In genomic region chr15:62796296-62796695, GRCh38 we compare ENCODE assay signal across 19 cellular contexts.
A peak's percentile ranks its signal among the peaks of the same experiment; 100 is the strongest.
DNase-seq lines count a peak whose midpoint lies in the region; ATAC-seq and TF ChIP-seq lines count a peak whose summit lies in the region.
"Had no signal": no experiment of that assay in that cellular context is flagged by ENCODE, and none has a peak within 500 bp of the region (broad histone marks: within the 10 kb centered on the region; RNA-seq: fewer than 3 reads in every experiment).

No MANE protein-coding gene starts in this region.

- H3K27me3 ChIP-seq in GM23338 (ENCODE audit: insufficient read depth) (no peaks in the 10 kb centered on the region), SJCRH30 (no peaks in the 10 kb centered on the region), neural progenitor cell (no peaks in the 10 kb centered on the region)

- no peak overlapping the region for H3K27ac ChIP-seq in GM23338 (ENCODE audit: low read depth)
- peak overlapping the region; percentile 84 for H3K27ac ChIP-seq in SJCRH30
- no peak overlapping the region for H3K27ac ChIP-seq in neural progenitor cell
- H3K27ac ChIP-seq: GM23248 had no signal

- H3K9me3 ChIP-seq in SJCRH30 (replicated peaks) (no peaks in the 10 kb centered on the region), neural progenitor cell (ENCODE audit: low read depth) (no peaks in the 10 kb centered on the region)
- H3K9me3 ChIP-seq: HAP-1 had no signal

- H3K9me3 Mint-ChIP-seq in GM23338 (no peaks in the 10 kb centered on the region), neural progenitor cell (no peaks in the 10 kb centered on the region)
- H3K9me3 Mint-ChIP-seq in stimulated activated effector memory CD8-positive, alpha-beta T cell treated with anti-CD3 and anti-CD28 coated beads, Interleukin-12 subunit alpha, Interleukin-12 subunit beta, amount 100 ng/mL, for 72 hours, result no peaks in the 10 kb centered on the region
- H3K9me3 Mint-ChIP-seq: CD4-positive, alpha-beta memory T cell; HFFc6 had no signal

- H3K36me3 Mint-ChIP-seq in GM23338 (ENCODE audit: low read depth), result no peaks in the 10 kb centered on the region; the same call in 2 of the 3 replicates
- H3K36me3 Mint-ChIP-seq in neural progenitor cell, result peaks cover 3% of the 10 kb centered on the region
- no peaks in the 10 kb centered on the region for H3K36me3 Mint-ChIP-seq in stimulated activated effector memory CD8-positive, alpha-beta T cell treated with anti-CD3 and anti-CD28 coated beads, Interleukin-12 subunit alpha, Interleukin-12 subunit beta, amount 100 ng/mL, for 72 hours
- H3K36me3 Mint-ChIP-seq: CD4-positive, alpha-beta memory T cell had no signal

- H3K4me1 Mint-ChIP-seq in GM23338, result peaks cover 21% of the 10 kb centered on the region
- peaks cover 55% of the 10 kb centered on the region for H3K4me1 Mint-ChIP-seq in neural progenitor cell
- no peaks in the 10 kb centered on the region for H3K4me1 Mint-ChIP-seq in stimulated activated effector memory CD8-positive, alpha-beta T cell treated with anti-CD3 and anti-CD28 coated beads, Interleukin-12 subunit alpha, Interleukin-12 subunit beta, amount 100 ng/mL, for 72 hours
- H3K4me1 Mint-ChIP-seq: CD4-positive, alpha-beta memory T cell had no signal

- no peaks in the 10 kb centered on the region for H4K20me1 ChIP-seq in GM23338 (replicated peaks; ENCODE audit: insufficient read depth)
- H4K20me1 ChIP-seq in neural progenitor cell (ENCODE audit: low read depth), result no peaks in the 10 kb centered on the region

- TF ChIP-seq CTCF in GM23338 (conservative IDR thresholded peaks at IDR 0.05; ENCODE audit: low read depth in 2 of 2), result no peak
- no peak for TF ChIP-seq CTCF in neural progenitor cell (IDR thresholded peaks at IDR 0.05)

- no peak for DNase-seq in GM23338 (ENCODE audit: low spot score)
- DNase-seq in SJCRH30, result peak; percentile 65 to 73
- no peak for DNase-seq in neural progenitor cell (ENCODE audit: low spot score)
- DNase-seq in stimulated activated effector memory CD8-positive, alpha-beta T cell treated with anti-CD3 and anti-CD28 coated beads, Interleukin-12 subunit alpha, Interleukin-12 subunit beta, amount 100 ng/mL, for 72 hours (ENCODE audit: low spot score in 2 of 2), result no peak
- DNase-seq in SKM-1 (lab: John Stamatoyannopoulos, UW; ENCODE audit: unreplicated experiment), result no peak
- no peak for DNase-seq in SIG-M5 treated with dmso at 0.1 percent for 504 hours (lab: John Stamatoyannopoulos, UW; ENCODE audit: unreplicated experiment)
- no peak for DNase-seq in iPS-NIHi11 (ENCODE audit: low spot score)
- DNase-seq in DMS53 (lab: John Stamatoyannopoulos, UW), result no peak
- DNase-seq: C1 segment of cervical spinal cord; CD4-positive, alpha-beta memory T cell; COR-L47; DMS153; DMS79; EL; GDM1; GM23248; HFFc6 had no signal

- H3K79me2 ChIP-seq in GM23338 (replicated peaks; ENCODE audit: insufficient read depth) (no peaks in the 10 kb centered on the region), neural progenitor cell (ENCODE audit: low read depth) (no peaks in the 10 kb centered on the region)

- H3K4me1 ChIP-seq in GM23338 (ENCODE audit: insufficient read depth), result peaks cover 11% of the 10 kb centered on the region
- H3K4me1 ChIP-seq in SJCRH30, result peaks cover 44% of the 10 kb centered on the region
- H3K4me1 ChIP-seq in neural progenitor cell, result peaks cover 26% of the 10 kb centered on the region
- H3K4me1 ChIP-seq: HAP-1 had no signal

- H3K4me3 Mint-ChIP-seq in GM23338 (no peak overlapping the region), neural progenitor cell (no peak overlapping the region)
- no peak overlapping the region for H3K4me3 Mint-ChIP-seq in stimulated activated effector memory CD8-positive, alpha-beta T cell treated with anti-CD3 and anti-CD28 coated beads, Interleukin-12 subunit alpha, Interleukin-12 subunit beta, amount 100 ng/mL, for 72 hours
- H3K4me3 Mint-ChIP-seq: CD4-positive, alpha-beta memory T cell; HFFc6 had no signal

- H3K9me2 ChIP-seq in GM23338 (ENCODE audit: insufficient read depth), result no peaks in the 10 kb centered on the region

- ATAC-seq in GM23338, result no peak
- ATAC-seq in stimulated activated effector memory CD8-positive, alpha-beta T cell treated with anti-CD3 and anti-CD28 coated beads, Interleukin-12 subunit alpha, Interleukin-12 subunit beta, amount 100 ng/mL, for 72 hours, result no peak
- ATAC-seq: GM12878 had no signal

- H3K9ac ChIP-seq in neural progenitor cell, result no peak overlapping the region
- H3K9ac ChIP-seq: GM23248 had no signal

- H3K27me3 Mint-ChIP-seq in GM23338 (ENCODE audit: insufficient read depth, low read depth, poor library complexity) (no peaks in the 10 kb centered on the region), neural progenitor cell (ENCODE audit: insufficient read depth, low read depth) (peaks cover 3% of the 10 kb centered on the region)

- H3K4me3 ChIP-seq in GM23338 (no peak overlapping the region), SJCRH30 (no peak overlapping the region), neural progenitor cell (no peak overlapping the region)
- H3K4me3 ChIP-seq: GM12878, GM23248, HAP-1 had no signal

- H3K36me3 ChIP-seq in GM23338 (ENCODE audit: insufficient read depth) (no peaks in the 10 kb centered on the region), SJCRH30 (0 out of 2 replicates have a peak, but pooled peaks cover 2% of the 10 kb centered on the region), neural progenitor cell (no peaks in the 10 kb centered on the region)
- H3K36me3 ChIP-seq: HAP-1 had no signal

- H2AFZ ChIP-seq in GM23338 (no peak overlapping the region), neural progenitor cell (replicated peaks) (no peak overlapping the region)
- H2AFZ ChIP-seq: GM23248 had no signal

- H3F3A ChIP-seq in GM23338 (replicated peaks; ENCODE audit: low read depth), result no peaks in the 10 kb centered on the region
- H3F3A ChIP-seq in neural progenitor cell (ENCODE audit: low read depth), result no peaks in the 10 kb centered on the region

- H3K27ac Mint-ChIP-seq in GM23338, result 0 out of 2 replicates have a peak overlapping the region, but pooled peaks have one; percentile 12
- peak overlapping the region; percentile 39 for H3K27ac Mint-ChIP-seq in neural progenitor cell
- H3K27ac Mint-ChIP-seq in stimulated activated effector memory CD8-positive, alpha-beta T cell treated with anti-CD3 and anti-CD28 coated beads, Interleukin-12 subunit alpha, Interleukin-12 subunit beta, amount 100 ng/mL, for 72 hours, result peak overlapping the region; percentile 45
- H3K27ac Mint-ChIP-seq: CD4-positive, alpha-beta memory T cell; HFFc6 had no signal

- H3K4me2 ChIP-seq in GM23338 (no peak overlapping the region), neural progenitor cell (peak overlapping the region; percentile 12)

TF ChIP-seq in GM23338, 12 proteins besides CTCF, POLR2A, EP300 and RAD21:
- no peak for TF ChIP-seq ZNF114 (CRISPR knock-in tag; IDR thresholded peaks at IDR 0.05)

Comparison
In these comparisons a context has a peak if more than half of its experiments do, and no peak if none do; other contexts are left out.
1. DNase-seq: peak in SJCRH30 (2 of 2); none in GM23338 (single experiment), neural progenitor cell (single experiment), stimulated activated effector memory CD8-positive, alpha-beta T cell treated with anti-CD3 and anti-CD28 coated beads, Interleukin-12 subunit alpha, Interleukin-12 subunit beta, amount 100 ng/mL, for 72 hours (0 of 2), SKM-1 (single experiment), SIG-M5 treated with dmso at 0.1 percent for 504 hours (single experiment), iPS-NIHi11 (single experiment) and DMS53 (single experiment).
2. Peak in every context shown above with its lines, with median percentiles within 50 percentile points of each other: H3K27ac Mint-ChIP-seq.